ENCODE assay signal across 1 cellular context in the genomic region with DNA sequence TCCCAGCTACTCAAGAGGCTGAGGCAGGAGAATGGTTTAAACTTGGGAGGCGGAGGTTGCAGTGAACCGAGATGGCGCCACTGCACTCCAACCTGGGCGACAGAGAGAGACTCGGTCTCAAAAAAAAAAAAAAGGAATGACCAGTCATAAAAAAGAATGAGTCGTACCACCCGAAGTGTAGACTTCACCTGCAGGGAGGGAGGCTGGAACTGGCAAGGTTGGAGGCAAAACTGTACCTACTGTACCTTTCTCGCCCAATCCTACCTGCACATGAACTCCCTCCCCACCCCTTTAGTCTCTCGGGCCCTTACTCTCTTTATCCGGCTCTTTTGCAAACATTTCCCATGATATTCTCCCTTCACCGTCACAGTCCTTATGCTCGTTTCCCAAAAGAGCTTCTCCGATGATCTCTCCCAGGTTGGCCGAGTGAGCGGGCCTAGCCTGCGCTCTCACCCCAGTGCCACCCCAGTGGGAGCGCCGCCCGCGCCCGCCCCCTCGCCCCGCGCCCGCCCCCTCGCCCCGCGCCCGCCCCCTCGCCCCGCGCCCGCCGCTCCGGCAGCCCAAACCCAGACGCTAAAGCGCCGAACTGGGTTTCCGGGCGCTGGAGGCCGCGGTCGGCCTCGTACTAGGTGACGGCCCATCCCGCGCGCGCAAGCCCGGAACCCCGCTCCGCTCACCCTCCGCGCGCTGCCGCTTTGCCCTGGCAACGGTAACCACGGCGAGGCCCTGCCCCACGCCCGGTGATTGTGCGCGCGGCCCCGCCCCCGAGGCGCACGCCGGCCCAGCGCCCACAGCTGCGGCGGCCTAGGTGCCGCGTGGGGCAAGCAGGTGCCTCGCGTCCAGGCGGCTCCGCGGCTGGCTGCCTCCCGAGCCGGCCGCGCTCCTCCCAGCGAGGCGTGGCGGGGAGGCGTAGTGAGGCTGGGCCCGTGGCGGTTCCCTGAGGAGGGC.
A peak's percentile ranks its signal among the peaks of the same experiment; 100 is the strongest.
TF ChIP-seq lines count a peak whose summit lies in the region.

TSS of gene SMKR1 (plus strand) at position 772 of the 948 bp plus-strand sequence. CDS start 294 bp downstream, outside the sequence.

TF ChIP-seq in HepG2, 621 proteins besides CTCF, POLR2A, EP300 and RAD21 (continued from another document):
- TF ChIP-seq, protein P1, sequence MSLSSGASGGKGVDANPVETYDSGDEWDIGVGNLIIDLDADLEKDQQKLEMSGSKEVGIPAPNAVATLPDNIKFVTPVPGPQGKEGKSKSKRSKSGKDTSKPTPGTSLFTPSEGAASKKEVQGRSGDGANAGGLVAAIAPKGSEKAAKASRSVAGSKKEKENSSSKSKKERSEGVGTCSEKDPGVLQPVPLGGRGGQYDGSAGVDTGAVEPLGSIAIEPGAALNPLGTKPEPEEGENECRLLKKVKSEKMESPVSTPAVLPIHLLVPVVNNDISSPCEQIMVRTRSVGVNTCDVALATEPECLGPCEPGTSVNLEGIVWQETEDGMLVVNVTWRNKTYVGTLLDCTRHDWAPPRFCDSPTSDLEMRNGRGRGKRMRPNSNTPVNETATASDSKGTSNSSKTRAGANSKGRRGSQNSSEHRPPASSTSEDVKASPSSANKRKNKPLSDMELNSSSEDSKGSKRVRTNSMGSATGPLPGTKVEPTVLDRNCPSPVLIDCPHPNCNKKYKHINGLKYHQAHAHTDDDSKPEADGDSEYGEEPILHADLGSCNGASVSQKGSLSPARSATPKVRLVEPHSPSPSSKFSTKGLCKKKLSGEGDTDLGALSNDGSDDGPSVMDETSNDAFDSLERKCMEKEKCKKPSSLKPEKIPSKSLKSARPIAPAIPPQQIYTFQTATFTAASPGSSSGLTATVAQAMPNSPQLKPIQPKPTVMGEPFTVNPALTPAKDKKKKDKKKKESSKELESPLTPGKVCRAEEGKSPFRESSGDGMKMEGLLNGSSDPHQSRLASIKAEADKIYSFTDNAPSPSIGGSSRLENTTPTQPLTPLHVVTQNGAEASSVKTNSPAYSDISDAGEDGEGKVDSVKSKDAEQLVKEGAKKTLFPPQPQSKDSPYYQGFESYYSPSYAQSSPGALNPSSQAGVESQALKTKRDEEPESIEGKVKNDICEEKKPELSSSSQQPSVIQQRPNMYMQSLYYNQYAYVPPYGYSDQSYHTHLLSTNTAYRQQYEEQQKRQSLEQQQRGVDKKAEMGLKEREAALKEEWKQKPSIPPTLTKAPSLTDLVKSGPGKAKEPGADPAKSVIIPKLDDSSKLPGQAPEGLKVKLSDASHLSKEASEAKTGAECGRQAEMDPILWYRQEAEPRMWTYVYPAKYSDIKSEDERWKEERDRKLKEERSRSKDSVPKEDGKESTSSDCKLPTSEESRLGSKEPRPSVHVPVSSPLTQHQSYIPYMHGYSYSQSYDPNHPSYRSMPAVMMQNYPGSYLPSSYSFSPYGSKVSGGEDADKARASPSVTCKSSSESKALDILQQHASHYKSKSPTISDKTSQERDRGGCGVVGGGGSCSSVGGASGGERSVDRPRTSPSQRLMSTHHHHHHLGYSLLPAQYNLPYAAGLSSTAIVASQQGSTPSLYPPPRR (CRISPR knock-in tag; IDR thresholded peaks at IDR 0.05; ENCODE audit: borderline replicate concordance) = no peak
- TF ChIP-seq ARID4A (CRISPR knock-in tag; IDR thresholded peaks at IDR 0.05; ENCODE audit: borderline replicate concordance) (peak; percentile 21; the same call in 1 of the 2 replicates), ZNF777 (CRISPR knock-in tag; IDR thresholded peaks at IDR 0.05) (peak; percentile 42), ZFX (CRISPR knock-in tag; IDR thresholded peaks at IDR 0.05; ENCODE audit: low read depth) (peak; percentile 54; the same call in 1 of the 2 replicates), ZNF768 (CRISPR knock-in tag; IDR thresholded peaks at IDR 0.05) (peak; percentile 10; the same call in 1 of the 2 replicates), ZSCAN31 (CRISPR knock-in tag; IDR thresholded peaks at IDR 0.05; ENCODE audit: low read depth) (no peak), ZMYM4 (CRISPR knock-in tag; IDR thresholded peaks at IDR 0.05) (0 out of 2 replicates have a peak, but pooled peaks have one; percentile 8), ZNF616 (CRISPR knock-in tag; IDR thresholded peaks at IDR 0.05; ENCODE audit: low read depth) (0 out of 2 replicates have a peak, but pooled peaks have one; percentile 26), JUNB (CRISPR knock-in tag; IDR thresholded peaks at IDR 0.05; ENCODE audit: borderline replicate concordance) (no peak), ZNF816 (CRISPR knock-in tag; IDR thresholded peaks at IDR 0.05; ENCODE audit: borderline replicate concordance) (no peak), MXI1 (IDR thresholded peaks at IDR 0.05; ENCODE audit: borderline replicate concordance, low read depth, low read length) (peak; percentile 47; the same call in 1 of the 3 replicates), ZNF562 (CRISPR knock-in tag; IDR thresholded peaks at IDR 0.05; ENCODE audit: borderline replicate concordance) (0 out of 2 replicates have a peak, but pooled peaks have one; percentile 37), GABPB1 (CRISPR knock-in tag; IDR thresholded peaks at IDR 0.05) (peak; percentile 33; the same call in 1 of the 2 replicates), ZFY (CRISPR knock-in tag; IDR thresholded peaks at IDR 0.05) (peak; percentile 60), RNF2 (conservative IDR thresholded peaks at IDR 0.05; ENCODE audit: low read depth) (0 out of 2 replicates have a peak, but pooled peaks have one; percentile 43)
- TF ChIP-seq, protein P2, sequence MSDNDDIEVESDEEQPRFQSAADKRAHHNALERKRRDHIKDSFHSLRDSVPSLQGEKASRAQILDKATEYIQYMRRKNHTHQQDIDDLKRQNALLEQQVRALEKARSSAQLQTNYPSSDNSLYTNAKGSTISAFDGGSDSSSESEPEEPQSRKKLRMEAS (IDR thresholded peaks at IDR 0.05) = peak; percentile 71
- TF ChIP-seq, protein P3, sequence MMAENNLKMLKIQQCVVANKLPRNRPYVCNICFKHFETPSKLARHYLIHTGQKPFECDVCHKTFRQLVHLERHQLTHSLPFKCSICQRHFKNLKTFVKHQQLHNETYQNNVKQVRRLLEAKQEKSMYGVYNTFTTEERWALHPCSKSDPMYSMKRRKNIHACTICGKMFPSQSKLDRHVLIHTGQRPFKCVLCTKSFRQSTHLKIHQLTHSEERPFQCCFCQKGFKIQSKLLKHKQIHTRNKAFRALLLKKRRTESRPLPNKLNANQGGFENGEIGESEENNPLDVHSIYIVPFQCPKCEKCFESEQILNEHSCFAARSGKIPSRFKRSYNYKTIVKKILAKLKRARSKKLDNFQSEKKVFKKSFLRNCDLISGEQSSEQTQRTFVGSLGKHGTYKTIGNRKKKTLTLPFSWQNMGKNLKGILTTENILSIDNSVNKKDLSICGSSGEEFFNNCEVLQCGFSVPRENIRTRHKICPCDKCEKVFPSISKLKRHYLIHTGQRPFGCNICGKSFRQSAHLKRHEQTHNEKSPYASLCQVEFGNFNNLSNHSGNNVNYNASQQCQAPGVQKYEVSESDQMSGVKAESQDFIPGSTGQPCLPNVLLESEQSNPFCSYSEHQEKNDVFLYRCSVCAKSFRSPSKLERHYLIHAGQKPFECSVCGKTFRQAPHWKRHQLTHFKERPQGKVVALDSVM (CRISPR knock-in tag; IDR thresholded peaks at IDR 0.05) = peak; percentile 25; the same call in 1 of the 2 replicates
TF ChIP-seq in HepG2: peak in this region for 21.
